Comparison of ENCODE assay signal across 13 cellular contexts in the genomic region with DNA sequence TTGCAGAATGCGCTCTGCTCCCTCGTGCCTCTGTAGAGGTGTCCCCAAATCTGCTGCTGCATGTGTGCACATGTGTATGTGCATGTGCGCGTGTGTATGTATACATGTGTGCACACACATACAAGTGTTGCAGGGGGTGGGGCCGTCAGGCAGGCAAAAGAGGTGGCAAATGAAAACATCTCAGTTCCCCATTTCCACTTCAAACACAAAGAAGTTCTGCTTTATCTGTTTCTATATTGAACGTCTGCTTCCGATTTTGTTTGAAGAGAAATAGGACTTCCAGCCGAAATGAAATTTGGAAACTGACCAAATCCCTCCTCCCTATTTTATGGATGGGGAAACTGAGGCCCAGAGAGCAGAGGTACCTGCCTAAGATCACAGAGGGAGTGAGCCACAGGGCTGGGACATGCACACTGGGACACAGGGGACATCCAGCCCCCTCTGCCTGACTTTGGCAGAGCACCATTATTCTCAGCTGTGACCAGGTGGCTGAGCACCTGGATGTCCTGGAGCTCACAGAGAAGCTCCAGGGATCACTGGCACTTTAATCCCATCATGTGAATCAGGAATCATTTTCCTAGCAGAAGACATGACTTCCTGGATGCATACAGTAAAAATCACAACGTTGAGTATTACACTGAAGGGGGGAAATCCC.
DNase-seq lines count a peak whose midpoint lies in the region; ATAC-seq lines count a peak whose summit lies in the region.
"Had no signal": no experiment of that assay in that cellular context is flagged by ENCODE, and none has a peak within 500 bp of the region (broad histone marks: within the 10 kb centered on the region; RNA-seq: fewer than 3 reads in every experiment).

No MANE protein-coding gene starts in this region.

- H3K4me3 Mint-ChIP-seq in effector memory CD8-positive, alpha-beta T cell: no peak overlapping the region
- H3K4me3 Mint-ChIP-seq: activated naive CD8-positive, alpha-beta T cell treated with anti-CD3 and anti-CD28 coated beads, Interleukin-2, amount 50 U/mL, for 24 hours; nephron had no signal

- peaks cover 54 to 91% of the 10 kb centered on the region in 2 donors for H3K27me3 Mint-ChIP-seq in effector memory CD8-positive, alpha-beta T cell

- peak; percentile 62 for ATAC-seq in HG02798 (IDR thresholded peaks at IDR 0.05; ENCODE audit: poor library complexity, unreplicated experiment)
- no peak for ATAC-seq in effector memory CD8-positive, alpha-beta T cell (replicated peaks)
- ATAC-seq: activated naive CD8-positive, alpha-beta T cell treated with anti-CD3 and anti-CD28 coated beads, Interleukin-2, amount 50 U/mL, for 24 hours had no signal

- H3K27ac Mint-ChIP-seq in effector memory CD8-positive, alpha-beta T cell: no peak overlapping the region
- H3K27ac Mint-ChIP-seq: activated naive CD8-positive, alpha-beta T cell treated with anti-CD3 and anti-CD28 coated beads, Interleukin-2, amount 50 U/mL, for 24 hours had no signal

- no peaks in the 10 kb centered on the region for H3K36me3 Mint-ChIP-seq in effector memory CD8-positive, alpha-beta T cell (ENCODE audit: insufficient read depth)

- no peaks in the 10 kb centered on the region for H3K9me3 Mint-ChIP-seq in effector memory CD8-positive, alpha-beta T cell
- H3K9me3 Mint-ChIP-seq: activated naive CD8-positive, alpha-beta T cell treated with anti-CD3 and anti-CD28 coated beads, Interleukin-2, amount 50 U/mL, for 24 hours; nephron had no signal

- DNase-seq in SIG-M5 treated with dmso at 0.1 percent for 504 hours (lab: John Stamatoyannopoulos, UW; ENCODE audit: unreplicated experiment) (peak; percentile 47), SIG-M5 (lab: John Stamatoyannopoulos, UW) (no peak), MV-4-11 (lab: John Stamatoyannopoulos, UW) (peak; percentile 89), SHP77 (lab: John Stamatoyannopoulos, UW) (no peak), NCI-H187 treated with DMSO at 0.1 percent for 48 hours (lab: John Stamatoyannopoulos, UW) (no peak)
- DNase-seq in stimulated activated CD4-positive, alpha-beta T cell treated with anti-CD3 and anti-CD28 coated beads, Interleukin-2, amount 100 ng/mL, for 24 hours: no peak
- DNase-seq in effector memory CD8-positive, alpha-beta T cell: no peak
- DNase-seq: activated CD4-positive, alpha-beta T cell treated with anti-CD3 and anti-CD28 coated beads, Interleukin-2, amount 50 U/mL, for 48 hours; activated naive CD8-positive, alpha-beta T cell treated with anti-CD3 and anti-CD28 coated beads, Interleukin-2, amount 50 U/mL, for 24 hours; NCI-H2029 treated with DMSO at 0.1 percent for 48 hours; stimulated activated CD4-positive, alpha-beta T cell treated with anti-CD3 and anti-CD28 coated beads, Interleukin-1b, Interleukin-23, amount 100 ng/mL, for 48 hours had no signal

- H3K4me1 Mint-ChIP-seq in effector memory CD8-positive, alpha-beta T cell (ENCODE audit: low read depth in 2 of 2): no peaks in the 10 kb centered on the region

Comparison
In these comparisons a context has a peak if more than half of its experiments do, and no peak if none do; other contexts are left out.
1. DNase-seq: peak in SIG-M5 treated with dmso at 0.1 percent for 504 hours (single experiment) and MV-4-11 (single experiment); none in SIG-M5 (single experiment), stimulated activated CD4-positive, alpha-beta T cell treated with anti-CD3 and anti-CD28 coated beads, Interleukin-2, amount 100 ng/mL, for 24 hours (0 of 2), SHP77 (0 of 2), effector memory CD8-positive, alpha-beta T cell (0 of 3) and NCI-H187 treated with DMSO at 0.1 percent for 48 hours (single experiment).